Comparison of ENCODE assay signal across 13 cellular contexts in genomic region chrX:35046646-35047231, GRCh38.
"Had no signal": no experiment of that assay in that cellular context is flagged by ENCODE, and none has a peak within 500 bp of the region (broad histone marks: within the 10 kb centered on the region; RNA-seq: fewer than 3 reads in every experiment).

No MANE protein-coding gene starts in this region.

- H3K36me3 Mint-ChIP-seq: activated naive CD4-positive, alpha-beta T cell treated with anti-CD3 and anti-CD28 coated beads, Interleukin-2, amount 50 U/mL, for 24 hours; immature natural killer cell had no signal

- H3K4me3 ChIP-seq: ovary, stomach had no signal

- DNase-seq: activated CD4-positive, alpha-beta T cell treated with anti-CD3 and anti-CD28 coated beads, Interleukin-2, amount 10 ng/mL, durations not matched to agents 7 days and 5 days; activated CD4-positive, CD25-positive, alpha-beta regulatory T cell; activated T-cell treated with anti-CD3 and anti-CD28 coated beads for 4 hours; amygdala; glutamatergic neuron; immature natural killer cell; left colon; ovary; stimulated activated CD4-positive, alpha-beta T cell treated with anti-CD3 and anti-CD28 coated beads, Interleukin-15, amount 100 ng/mL, for 24 hours; stimulated activated CD4-positive, alpha-beta T cell treated with anti-CD3 and anti-CD28 coated beads, Interleukin-4, amount 100 ng/mL, for 24 hours; stomach had no signal

- ATAC-seq: activated T-helper 17 cell treated with anti-CD3 and anti-CD28 coated beads, Interleukin-2, amount 50 U/mL, for 72 hours; left colon had no signal

- H3K36me3 ChIP-seq: ovary, stomach had no signal

- H3K27me3 Mint-ChIP-seq: activated CD4-positive, alpha-beta T cell treated with anti-CD3 and anti-CD28 coated beads, Interleukin-2, amount 10 ng/mL, durations not matched to agents 7 days and 5 days; activated naive CD4-positive, alpha-beta T cell treated with anti-CD3 and anti-CD28 coated beads, Interleukin-2, amount 50 U/mL, for 24 hours; activated T-helper 17 cell treated with anti-CD3 and anti-CD28 coated beads, Interleukin-2, amount 50 U/mL, for 72 hours had no signal

- H3K9me3 ChIP-seq: ovary, stomach had no signal

- H3K9me3 Mint-ChIP-seq: activated CD4-positive, alpha-beta T cell treated with anti-CD3 and anti-CD28 coated beads, Interleukin-2, amount 10 ng/mL, durations not matched to agents 7 days and 5 days; activated naive CD4-positive, alpha-beta T cell treated with anti-CD3 and anti-CD28 coated beads, Interleukin-2, amount 50 U/mL, for 24 hours; activated T-helper 17 cell treated with anti-CD3 and anti-CD28 coated beads, Interleukin-2, amount 50 U/mL, for 72 hours had no signal

- H3K27ac ChIP-seq: ovary, stomach had no signal

- H3K27me3 ChIP-seq: ovary, stomach had no signal

- H3K4me1 Mint-ChIP-seq: activated CD4-positive, alpha-beta T cell treated with anti-CD3 and anti-CD28 coated beads, Interleukin-2, amount 10 ng/mL, durations not matched to agents 7 days and 5 days; activated naive CD4-positive, alpha-beta T cell treated with anti-CD3 and anti-CD28 coated beads, Interleukin-2, amount 50 U/mL, for 24 hours; activated T-helper 17 cell treated with anti-CD3 and anti-CD28 coated beads, Interleukin-2, amount 50 U/mL, for 72 hours; immature natural killer cell had no signal

- H3K27ac Mint-ChIP-seq: activated CD4-positive, alpha-beta T cell treated with anti-CD3 and anti-CD28 coated beads, Interleukin-2, amount 10 ng/mL, durations not matched to agents 7 days and 5 days; activated naive CD4-positive, alpha-beta T cell treated with anti-CD3 and anti-CD28 coated beads, Interleukin-2, amount 50 U/mL, for 24 hours; activated T-helper 17 cell treated with anti-CD3 and anti-CD28 coated beads, Interleukin-2, amount 50 U/mL, for 72 hours; immature natural killer cell had no signal

- H3K4me1 ChIP-seq: stomach had no signal

- H3K4me3 Mint-ChIP-seq: activated CD4-positive, alpha-beta T cell treated with anti-CD3 and anti-CD28 coated beads, Interleukin-2, amount 10 ng/mL, durations not matched to agents 7 days and 5 days; activated naive CD4-positive, alpha-beta T cell treated with anti-CD3 and anti-CD28 coated beads, Interleukin-2, amount 50 U/mL, for 24 hours; activated T-helper 17 cell treated with anti-CD3 and anti-CD28 coated beads, Interleukin-2, amount 50 U/mL, for 72 hours; immature natural killer cell had no signal
